In genomic region chr17:8210761-8211458, GRCh38 we compare ENCODE assay signal across 8 cellular contexts. TPM values are rescaled to one million over a fixed set of nuclear protein-coding genes. Genes with fewer than 3 reads are reported as not detected.
DNase-seq lines count a peak whose midpoint lies in the region; ATAC-seq and TF ChIP-seq lines count a peak whose summit lies in the region.

No MANE protein-coding gene starts in this region.

- ATAC-seq in HG02798 (IDR thresholded peaks at IDR 0.05; ENCODE audit: poor library complexity, unreplicated experiment) (peak; percentile 15), left colon (peak; percentile 32), HG03439 (IDR thresholded peaks at IDR 0.05; ENCODE audit: unreplicated experiment) (no peak), HG02840 (IDR thresholded peaks at IDR 0.05; ENCODE audit: low FRiP score, unreplicated experiment) (no peak)
- ATAC-seq in activated naive CD8-positive, alpha-beta T cell treated with anti-CD3 and anti-CD28 coated beads, Interleukin-2, amount 50 U/mL, for 24 hours: no peak

- H3K4me1 Mint-ChIP-seq in activated naive CD8-positive, alpha-beta T cell treated with anti-CD3 and anti-CD28 coated beads, Interleukin-2, amount 50 U/mL, for 24 hours: peaks cover 24% of the 10 kb centered on the region

- peak overlapping the region; percentile 98 for H3K27ac Mint-ChIP-seq in activated naive CD8-positive, alpha-beta T cell treated with anti-CD3 and anti-CD28 coated beads, Interleukin-2, amount 50 U/mL, for 24 hours

- H3K27me3 Mint-ChIP-seq in activated naive CD8-positive, alpha-beta T cell treated with anti-CD3 and anti-CD28 coated beads, Interleukin-2, amount 50 U/mL, for 24 hours: no peaks in the 10 kb centered on the region

- WGBS in tibial nerve, 2 donors: 17% methylated on average over 22 of the region's 22 CpGs

- TF ChIP-seq POLR2A in tibial nerve (IDR thresholded peaks at IDR 0.05): peak in 1 of 2 donors; percentile 11

- H3K9me3 ChIP-seq in tibial nerve: no peaks in the 10 kb centered on the region

- DNase-seq in activated naive CD8-positive, alpha-beta T cell treated with anti-CD3 and anti-CD28 coated beads, Interleukin-2, amount 50 U/mL, for 24 hours: no peak
- DNase-seq in left colon (no peak), tibial nerve (ENCODE audit: low spot score in 2 of 2) (no peak), posterior cingulate gyrus (no peak)

- no peaks in the 10 kb centered on the region for H3K36me3 ChIP-seq in tibial nerve

- intact Hi-C loops in left colon (cut with DNase I, micrococcal nuclease) (no loop called here), posterior cingulate gyrus (cut with DNase I) (no loop called here)

- peak overlapping the region; percentile 45 to 66 (median 52) for H3K4me3 ChIP-seq in tibial nerve

- H3K27me3 ChIP-seq in tibial nerve: no peaks in the 10 kb centered on the region

- no peaks in the 10 kb centered on the region for H3K9me3 Mint-ChIP-seq in activated naive CD8-positive, alpha-beta T cell treated with anti-CD3 and anti-CD28 coated beads, Interleukin-2, amount 50 U/mL, for 24 hours

- peaks cover 0 to 15% (median 7%) of the 10 kb centered on the region in 4 donors for H3K4me1 ChIP-seq in tibial nerve

- H3K36me3 Mint-ChIP-seq in activated naive CD8-positive, alpha-beta T cell treated with anti-CD3 and anti-CD28 coated beads, Interleukin-2, amount 50 U/mL, for 24 hours (ENCODE audit: low read depth): peaks cover 28% of the 10 kb centered on the region

- H3K4me3 Mint-ChIP-seq in activated naive CD8-positive, alpha-beta T cell treated with anti-CD3 and anti-CD28 coated beads, Interleukin-2, amount 50 U/mL, for 24 hours: peak overlapping the region; percentile 99

- TF ChIP-seq EP300 in tibial nerve (IDR thresholded peaks at IDR 0.05): no peak

- TF ChIP-seq CTCF in C4-2B (conservative IDR thresholded peaks at IDR 0.05) (no peak), tibial nerve (IDR thresholded peaks at IDR 0.05) (no peak)

- peak overlapping the region; percentile 82 for H3K27ac ChIP-seq in C4-2B
- H3K27ac ChIP-seq in tibial nerve: peak overlapping the region; percentile 80 to 93 (median 84)

RNA-seq across cellular contexts. Expression of gene AURKB, which starts 0.5 kb away (rescaled TPM):
- 10 to 100 TPM in 1 of 2 donors, 1 to 10 TPM in 1; 6.4 to 22.4 TPM for total RNA-seq in left colon
- total RNA-seq in tibial nerve: 10 to 100 TPM; 31.2 to 78.1 (median 39.6) TPM

RNA-seq across cellular contexts. Expression of gene BORCS6, which starts 20.9 kb away (rescaled TPM):
- total RNA-seq in left colon (10 to 100 TPM; 12.2 to 13.3 TPM), tibial nerve (10 to 100 TPM; 13.8 to 22.4 (median 19.4) TPM)

RNA-seq across cellular contexts. Expression of gene TMEM107, which starts 34.7 kb away (rescaled TPM):
- total RNA-seq in left colon (10 to 100 TPM; 11.3 to 12.6 TPM), tibial nerve (10 to 100 TPM; 28.2 to 47.1 (median 38.2) TPM)

RNA-seq across cellular contexts. Expression of gene CTC1, which starts 36.9 kb away (rescaled TPM):
- total RNA-seq in left colon (10 to 100 TPM; 38.7 to 38.8 TPM), tibial nerve (10 to 100 TPM; 22.3 to 30.1 (median 25.3) TPM)

RNA-seq across cellular contexts. Expression of gene PFAS, which starts 38.2 kb away (rescaled TPM):
- total RNA-seq in left colon: 10 to 100 TPM; 17.0 to 23.9 TPM
- total RNA-seq in tibial nerve: 10 to 100 TPM; 19.2 to 39.9 (median 29.5) TPM

Comparison
In these comparisons a context has a peak if more than half of its experiments do, and no peak if none do; other contexts are left out.
1. ATAC-seq: peak in HG02798 (single experiment) and left colon (single experiment); none in activated naive CD8-positive, alpha-beta T cell treated with anti-CD3 and anti-CD28 coated beads, Interleukin-2, amount 50 U/mL, for 24 hours (single experiment), HG03439 (single experiment) and HG02840 (single experiment).